Comparison of ENCODE assay signal across 10 cellular contexts in the genomic region with DNA sequence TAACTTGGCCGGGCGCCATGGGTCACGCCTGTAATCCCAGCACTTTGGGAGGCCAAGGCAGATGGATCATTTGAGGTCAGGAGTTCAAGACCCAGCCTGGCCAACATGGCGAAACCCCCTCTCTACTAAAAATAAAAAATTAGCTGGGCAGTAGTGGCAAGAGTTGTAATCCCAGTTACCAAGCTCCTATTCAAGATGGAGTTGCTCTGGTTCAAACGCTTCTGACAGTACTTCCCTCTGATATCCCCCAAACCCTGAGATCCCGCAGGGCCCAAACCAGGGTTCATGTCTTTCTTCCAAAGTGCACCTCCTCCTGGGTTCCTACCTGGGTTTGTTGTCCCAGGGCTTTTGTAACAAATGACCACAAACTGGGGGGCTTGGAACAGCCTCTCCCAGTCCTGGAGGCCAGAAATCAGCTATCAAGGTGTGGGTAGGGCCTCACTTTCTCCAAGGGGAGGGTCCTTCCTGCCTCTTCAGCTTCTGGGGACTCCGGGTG. TPM values are rescaled to one million over a fixed set of nuclear protein-coding genes. Genes with fewer than 3 reads are reported as not detected.
"Had no signal": no experiment of that assay in that cellular context is flagged by ENCODE, and none has a peak within 500 bp of the region (broad histone marks: within the 10 kb centered on the region; RNA-seq: fewer than 3 reads in every experiment).

No MANE protein-coding gene starts in this region.

- H3K4me2 ChIP-seq: KMS-11 had no signal

- FAIRE-seq: HepG2, HTR-8/SVneo had no signal

- DNase-seq: IMR-90, KBM-7, KG1 had no signal

- H3K27ac Mint-ChIP-seq: IgD-negative memory B cell had no signal

- H3K4me3 Mint-ChIP-seq: IgD-negative memory B cell had no signal

- H3K9ac ChIP-seq: KMS-11 had no signal

- H3K4me1 Mint-ChIP-seq: IgD-negative memory B cell had no signal

- H3K27ac ChIP-seq: HL-60, KMS-11 had no signal

- ATAC-seq: HepG2 had no signal

RNA-seq across cellular contexts. Expression of a gene that starts 13.7 kb away (rescaled TPM):
- total RNA-seq: HT1080, IMR-90 had no signal
- polyA plus RNA-seq: IgD-negative memory B cell had no signal

RNA-seq across cellular contexts. Expression of a gene that starts 59.5 kb away (rescaled TPM):
- total RNA-seq: HT-29, IMR-90 had no signal
- polyA plus RNA-seq: IMR-90 had no signal
